1 cellular context compared by ENCODE assay signal in genomic region chr2:107694667-107695066, GRCh38.
TF ChIP-seq lines count a peak whose summit lies in the region.

No MANE protein-coding gene starts in this region.

TF ChIP-seq in K562, 482 proteins besides CTCF, POLR2A, EP300 and RAD21 (continued from another document and continues in another):
- no peak for TF ChIP-seq POLR3G (IDR thresholded peaks at IDR 0.05; ENCODE audit: extremely low read depth, insufficient read length, insufficient replicate concordance)
- no peak for TF ChIP-seq SNAPC5 (CRISPR knock-in tag; IDR thresholded peaks at IDR 0.05)
- no peak for TF ChIP-seq PHTF2 (CRISPR knock-in tag; IDR thresholded peaks at IDR 0.05)
- no peak for TF ChIP-seq KAT2B (IDR thresholded peaks at IDR 0.05; ENCODE audit: low read depth, low read length)
- TF ChIP-seq OTX1 (CRISPR knock-in tag; IDR thresholded peaks at IDR 0.05): 0 out of 2 replicates have a peak, but pooled peaks have one; percentile 33
- TF ChIP-seq E2F8 (IDR thresholded peaks at IDR 0.05; ENCODE audit: low read depth, partially characterized antibody): peak; percentile 38
- TF ChIP-seq ZKSCAN8 (CRISPR knock-in tag; IDR thresholded peaks at IDR 0.05): no peak
- TF ChIP-seq TCFL5 (CRISPR knock-in tag; conservative IDR thresholded peaks at IDR 0.05): no peak
- no peak for TF ChIP-seq ID3 (CRISPR knock-in tag; IDR thresholded peaks at IDR 0.05)
- no peak for TF ChIP-seq ID3 (tag; IDR thresholded peaks at IDR 0.05)
- no peak for TF ChIP-seq FIP1L1 (IDR thresholded peaks at IDR 0.05; ENCODE audit: low read depth, low read length, poor library complexity, severe bottlenecking)
- no peak for TF ChIP-seq SETDB1 (IDR thresholded peaks at IDR 0.05; ENCODE audit: low read length)
- TF ChIP-seq POLR2G (IDR thresholded peaks at IDR 0.05; ENCODE audit: low read depth, low read length): peak; percentile 47
- TF ChIP-seq TSC22D4 (tag; IDR thresholded peaks at IDR 0.05): no peak
- no peak for TF ChIP-seq ZBTB17 (CRISPR knock-in tag; IDR thresholded peaks at IDR 0.05)
- TF ChIP-seq SMARCE1 (IDR thresholded peaks at IDR 0.05): no peak
- TF ChIP-seq SIN3B (IDR thresholded peaks at IDR 0.05; ENCODE audit: low read depth): no peak
- no peak for TF ChIP-seq RFX1 (IDR thresholded peaks at IDR 0.05)
- peak; percentile 98 for TF ChIP-seq TARDBP (IDR thresholded peaks at IDR 0.05)
- TF ChIP-seq TCF15 (CRISPR knock-in tag; IDR thresholded peaks at IDR 0.05): no peak
- no peak for TF ChIP-seq UBTF (IDR thresholded peaks at IDR 0.05; ENCODE audit: borderline replicate concordance in 1 of 2, low read depth in 2 of 2, low read length in 2 of 2)
- TF ChIP-seq C11orf30 (IDR thresholded peaks at IDR 0.05; ENCODE audit: low read depth): no peak
- TF ChIP-seq E2F3 (CRISPR knock-in tag; IDR thresholded peaks at IDR 0.05): no peak
- no peak for TF ChIP-seq ZNF764 (CRISPR knock-in tag; IDR thresholded peaks at IDR 0.05; ENCODE audit: low read depth)
- no peak for TF ChIP-seq ZMIZ1 (IDR thresholded peaks at IDR 0.05; ENCODE audit: low read depth in 2 of 2, low read length in 2 of 2)
- no peak for TF ChIP-seq ZNF79 (CRISPR knock-in tag; IDR thresholded peaks at IDR 0.05; ENCODE audit: low read depth)
- no peak for TF ChIP-seq SRSF7 (optimal IDR thresholded peaks at IDR 0.05; ENCODE audit: low read depth, low read length)
- 0 out of 2 replicates have a peak, but pooled peaks have one; percentile 68 for TF ChIP-seq HDGF (IDR thresholded peaks at IDR 0.05)
- peak; percentile 69 for TF ChIP-seq EGR1 (conservative IDR thresholded peaks at IDR 0.05)
- TF ChIP-seq ZBTB33 (CRISPR knock-in tag; IDR thresholded peaks at IDR 0.05): no peak
- no peak for TF ChIP-seq CHAMP1 (IDR thresholded peaks at IDR 0.05)
- no peak for TF ChIP-seq CBX5 (IDR thresholded peaks at IDR 0.05; ENCODE audit: borderline replicate concordance, low read depth)
- TF ChIP-seq MXD1 (CRISPR knock-in tag; IDR thresholded peaks at IDR 0.05; ENCODE audit: borderline replicate concordance, poor library complexity, severe bottlenecking): no peak
- no peak for TF ChIP-seq ZSCAN29 (IDR thresholded peaks at IDR 0.05)
- no peak for TF ChIP-seq KHSRP (IDR thresholded peaks at IDR 0.05)
- no peak for TF ChIP-seq ZNF589 (CRISPR knock-in tag; IDR thresholded peaks at IDR 0.05; ENCODE audit: low read depth)
- no peak for TF ChIP-seq RBM17 (IDR thresholded peaks at IDR 0.05; ENCODE audit: borderline replicate concordance, low read depth, low read length)
- TF ChIP-seq ZNF740 (CRISPR knock-in tag; IDR thresholded peaks at IDR 0.05): 0 out of 2 replicates have a peak, but pooled peaks have one; percentile 25
- TF ChIP-seq ZNF740 (tag; IDR thresholded peaks at IDR 0.05): no peak
- TF ChIP-seq PCBP1 (IDR thresholded peaks at IDR 0.05; ENCODE audit: low read depth, low read length, poor library complexity, severe bottlenecking): no peak
- no peak for TF ChIP-seq SIX5 (IDR thresholded peaks at IDR 0.05; ENCODE audit: borderline replicate concordance in 1 of 2, insufficient read depth in 1 of 2, low read depth in 1 of 2, low read length in 2 of 2)
- no peak for TF ChIP-seq ZEB2 (IDR thresholded peaks at IDR 0.05)
- no peak for TF ChIP-seq TSHZ1 (CRISPR knock-in tag; IDR thresholded peaks at IDR 0.05)
- no peak for TF ChIP-seq PKNOX1 (IDR thresholded peaks at IDR 0.05)
